In genomic region chr3:133412511-133413165, GRCh38 we compare ENCODE assay signal across 11 cellular contexts. TPM values are rescaled to one million over a fixed set of nuclear protein-coding genes. Genes with fewer than 3 reads are reported as not detected.
A peak's percentile ranks its signal among the peaks of the same experiment; 100 is the strongest.
DNase-seq lines count a peak whose midpoint lies in the region; ATAC-seq, FAIRE-seq and TF ChIP-seq lines count a peak whose summit lies in the region.
"Had no signal": no experiment of that assay in that cellular context is flagged by ENCODE, and none has a peak within 500 bp of the region (broad histone marks: within the 10 kb centered on the region; RNA-seq: fewer than 3 reads in every experiment).

No MANE protein-coding gene starts in this region.

- H3K4me1 ChIP-seq in GM23338 (ENCODE audit: insufficient read depth) (no peaks in the 10 kb centered on the region), right atrium auricular region (peaks cover 0 to 11% of the 10 kb centered on the region in 2 donors), smooth muscle cell (ENCODE audit: low read depth) (peaks cover 19% of the 10 kb centered on the region)

- no peak overlapping the region for H3K4me3 Mint-ChIP-seq in GM23338
- H3K4me3 Mint-ChIP-seq: neural crest cell had no signal

- H3K27me3 Mint-ChIP-seq in GM23338 (ENCODE audit: insufficient read depth, low read depth, poor library complexity), result peaks cover 2% of the 10 kb centered on the region

- H2AFZ ChIP-seq in GM23338 (peak overlapping the region; percentile 92), smooth muscle cell (ENCODE audit: low read depth) (peak overlapping the region; percentile 71)

- 52% methylated on average over 19 of the region's 19 CpGs for WGBS in smooth muscle cell (ENCODE audit: low lambda C conversion rate)

- no peaks in the 10 kb centered on the region for H3K9me3 ChIP-seq in right atrium auricular region
- H3K9me3 ChIP-seq in smooth muscle cell (replicated peaks; ENCODE audit: low read depth), result no peaks in the 10 kb centered on the region
- H3K9me3 ChIP-seq: heart right ventricle had no signal

- H3K27ac Mint-ChIP-seq in GM23338, result no peak overlapping the region

- H3K36me3 ChIP-seq in GM23338 (ENCODE audit: insufficient read depth) (no peaks in the 10 kb centered on the region), right atrium auricular region (no peaks in the 10 kb centered on the region), smooth muscle cell (ENCODE audit: low read depth) (no peaks in the 10 kb centered on the region)
- H3K36me3 ChIP-seq: heart right ventricle had no signal

- no peak overlapping the region for H3K27ac ChIP-seq in GM23338 (ENCODE audit: low read depth)
- peak overlapping the region; percentile 57 for H3K27ac ChIP-seq in angular gyrus (ENCODE audit: low read depth, low read length)
- peak overlapping the region in 1 of 2 donors; percentile 62 for H3K27ac ChIP-seq in right atrium auricular region
- peak overlapping the region; percentile 92 for H3K27ac ChIP-seq in smooth muscle cell (ENCODE audit: low read depth)

- TF ChIP-seq CTCF in GM23338 (conservative IDR thresholded peaks at IDR 0.05; ENCODE audit: low read depth in 2 of 2) (no peak), right atrium auricular region (IDR thresholded peaks at IDR 0.05) (no peak), smooth muscle cell (IDR thresholded peaks at IDR 0.05; ENCODE audit: borderline replicate concordance, insufficient read depth, poor library complexity, severe bottlenecking) (no peak)

- H3K9me2 ChIP-seq in GM23338 (ENCODE audit: insufficient read depth), result no peaks in the 10 kb centered on the region

- H3K9ac ChIP-seq in smooth muscle cell (ENCODE audit: low read depth), result peak overlapping the region; percentile 69

- H3K4me3 ChIP-seq in GM23338 (no peak overlapping the region), right atrium auricular region (peak overlapping the region in 1 of 2 donors; percentile 21), smooth muscle cell (peak overlapping the region; percentile 26)

- FAIRE-seq in frontal cortex (lab: Jason Lieb, UNC), result no peak

- H3K36me3 Mint-ChIP-seq in GM23338 (ENCODE audit: low read depth), result no peaks in the 10 kb centered on the region

- ATAC-seq in GM23338 (peak; percentile 62), GM21619 (IDR thresholded peaks at IDR 0.05; ENCODE audit: unreplicated experiment) (no peak)

- H3K4me1 Mint-ChIP-seq in GM23338, result no peaks in the 10 kb centered on the region

- H4K20me1 ChIP-seq in GM23338 (replicated peaks; ENCODE audit: insufficient read depth) (no peaks in the 10 kb centered on the region), smooth muscle cell (ENCODE audit: low read depth) (no peaks in the 10 kb centered on the region)

- H3K27me3 ChIP-seq in GM23338 (ENCODE audit: insufficient read depth), result no peaks in the 10 kb centered on the region
- H3K27me3 ChIP-seq in right atrium auricular region, result no peaks in the 10 kb centered on the region
- no peaks in the 10 kb centered on the region for H3K27me3 ChIP-seq in smooth muscle cell (ENCODE audit: low read depth)

- H3K9me3 Mint-ChIP-seq in GM23338, result no peaks in the 10 kb centered on the region; the same call in 2 of the 3 replicates
- H3K9me3 Mint-ChIP-seq: neural crest cell had no signal

- H3K79me2 ChIP-seq in GM23338 (replicated peaks; ENCODE audit: insufficient read depth) (no peaks in the 10 kb centered on the region), smooth muscle cell (ENCODE audit: low read depth) (no peaks in the 10 kb centered on the region)

- H3K4me2 ChIP-seq in GM23338 (no peak overlapping the region), smooth muscle cell (peak overlapping the region; percentile 87)

- DNase-seq in GM23338 (ENCODE audit: low spot score), result no peak
- DNase-seq in right atrium auricular region (ENCODE audit: low spot score), result peak; percentile 61
- no peak for DNase-seq in smooth muscle cell (lab: John Stamatoyannopoulos, UW; ENCODE audit: unreplicated experiment)
- DNase-seq in NCI-H774 (lab: John Stamatoyannopoulos, UW), result no peak
- DNase-seq in frontal cortex (ENCODE audit: low spot score in 2 of 2), result no peak
- no peak for DNase-seq in NCI-H2171 treated with DMSO at 0.1 percent for 48 hours (lab: John Stamatoyannopoulos, UW)
- DNase-seq: heart right ventricle, NCI-H2029 treated with DMSO at 0.1 percent for 48 hours had no signal

- H3F3A ChIP-seq in GM23338 (replicated peaks; ENCODE audit: low read depth) (no peaks in the 10 kb centered on the region), smooth muscle cell (ENCODE audit: low read depth) (peaks cover 9% of the 10 kb centered on the region)

TF ChIP-seq in GM23338, 12 proteins besides CTCF, POLR2A, EP300 and RAD21 (continues in another document):
- TF ChIP-seq ETS1 (IDR thresholded peaks at IDR 0.05), result no peak
- TF ChIP-seq ZNF331 (CRISPR knock-in tag; IDR thresholded peaks at IDR 0.05; ENCODE audit: low read depth), result no peak
- TF ChIP-seq EZH2phosphoT487 (IDR thresholded peaks at IDR 0.05; ENCODE audit: unreplicated experiment), result no peak
- no peak for TF ChIP-seq STAT1 (IDR thresholded peaks at IDR 0.05; ENCODE audit: unreplicated experiment)
- no peak for TF ChIP-seq CREB1 (CRISPR knock-in tag; IDR thresholded peaks at IDR 0.05; ENCODE audit: low read depth)
- no peak for TF ChIP-seq JUNB (IDR thresholded peaks at IDR 0.05; ENCODE audit: unreplicated experiment)
- no peak for TF ChIP-seq ZNF462 (CRISPR knock-in tag; IDR thresholded peaks at IDR 0.05)
- TF ChIP-seq EZH2 (IDR thresholded peaks at IDR 0.05; ENCODE audit: low read depth, unreplicated experiment), result no peak
- no peak for TF ChIP-seq POLR2AphosphoS5 (IDR thresholded peaks at IDR 0.05; ENCODE audit: low read depth)

RNA-seq across cellular contexts. Expression of gene BFSP2, which starts 12.8 kb away (rescaled TPM):
- total RNA-seq in GM23338 (2014; rRNA removed; shearing (Covaris generic)), result not detected in 2 replicates
- not detected in 2 replicates for polyA plus RNA-seq in GM23338 (2016; fragmentation: Nextera tagmentation; extraction: Ambion mirVana)
- total RNA-seq in right atrium auricular region, result not detected
- total RNA-seq in smooth muscle cell, result not detected in 2 replicates
- polyA plus RNA-seq in smooth muscle cell, result not detected in 2 replicates
- total RNA-seq in frontal cortex, result not detected
- total RNA-seq: heart right ventricle, neural crest cell had no signal
